ENCODE assay signal across 2 cellular contexts in the genomic region with DNA sequence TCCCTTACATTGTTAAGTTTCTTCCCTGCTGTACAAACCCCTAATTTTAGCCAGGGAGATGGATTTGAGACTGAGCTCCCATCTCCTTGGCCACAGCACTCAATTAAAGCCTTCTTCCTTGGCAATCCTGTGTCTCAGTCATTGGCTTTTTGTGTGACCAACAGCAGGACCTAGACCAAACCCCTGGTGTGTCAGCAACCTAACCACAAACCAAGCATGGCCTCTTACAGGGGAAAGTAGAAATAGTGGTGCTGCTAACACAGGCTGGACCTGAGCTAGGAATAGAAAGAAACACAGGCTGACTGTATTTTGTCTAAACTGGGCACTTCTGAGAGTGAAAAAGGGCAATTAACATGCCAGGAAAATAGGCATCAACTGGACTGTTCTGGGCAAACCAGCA.
TF ChIP-seq lines count a peak whose summit lies in the region.

No MANE protein-coding gene starts in this region.

TF ChIP-seq in IMR-90, 13 proteins besides CTCF, POLR2A, EP300 and RAD21 (continued from another document):
- TF ChIP-seq, protein P1, sequence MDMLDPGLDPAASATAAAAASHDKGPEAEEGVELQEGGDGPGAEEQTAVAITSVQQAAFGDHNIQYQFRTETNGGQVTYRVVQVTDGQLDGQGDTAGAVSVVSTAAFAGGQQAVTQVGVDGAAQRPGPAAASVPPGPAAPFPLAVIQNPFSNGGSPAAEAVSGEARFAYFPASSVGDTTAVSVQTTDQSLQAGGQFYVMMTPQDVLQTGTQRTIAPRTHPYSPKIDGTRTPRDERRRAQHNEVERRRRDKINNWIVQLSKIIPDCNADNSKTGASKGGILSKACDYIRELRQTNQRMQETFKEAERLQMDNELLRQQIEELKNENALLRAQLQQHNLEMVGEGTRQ (IDR thresholded peaks at IDR 0.05; ENCODE audit: low read depth, low read length): no peak
- TF ChIP-seq CEBPB (IDR thresholded peaks at IDR 0.05; ENCODE audit: low read depth, low read length): no peak
- no peak for TF ChIP-seq RFX5 (IDR thresholded peaks at IDR 0.05; ENCODE audit: low read depth, low read length)
- TF ChIP-seq, protein P2, sequence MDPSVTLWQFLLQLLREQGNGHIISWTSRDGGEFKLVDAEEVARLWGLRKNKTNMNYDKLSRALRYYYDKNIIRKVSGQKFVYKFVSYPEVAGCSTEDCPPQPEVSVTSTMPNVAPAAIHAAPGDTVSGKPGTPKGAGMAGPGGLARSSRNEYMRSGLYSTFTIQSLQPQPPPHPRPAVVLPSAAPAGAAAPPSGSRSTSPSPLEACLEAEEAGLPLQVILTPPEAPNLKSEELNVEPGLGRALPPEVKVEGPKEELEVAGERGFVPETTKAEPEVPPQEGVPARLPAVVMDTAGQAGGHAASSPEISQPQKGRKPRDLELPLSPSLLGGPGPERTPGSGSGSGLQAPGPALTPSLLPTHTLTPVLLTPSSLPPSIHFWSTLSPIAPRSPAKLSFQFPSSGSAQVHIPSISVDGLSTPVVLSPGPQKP (IDR thresholded peaks at IDR 0.05; ENCODE audit: borderline replicate concordance, low read depth, low read length): no peak
- no peak for TF ChIP-seq RCOR1 (IDR thresholded peaks at IDR 0.05; ENCODE audit: insufficient replicate concordance, low read length)
- no peak for TF ChIP-seq BHLHE40 (IDR thresholded peaks at IDR 0.05; ENCODE audit: low read depth, low read length)

TF ChIP-seq in WTC11, 78 proteins besides CTCF, POLR2A, EP300 and RAD21 (continued from another document):
- TF ChIP-seq NFE2L1 (CRISPR knock-in tag; IDR thresholded peaks at IDR 0.05) (no peak), NFATC4 (CRISPR knock-in tag; IDR thresholded peaks at IDR 0.05) (no peak), TEAD4 (CRISPR knock-in tag; IDR thresholded peaks at IDR 0.05) (no peak), ESRRA (CRISPR knock-in tag; IDR thresholded peaks at IDR 0.05; ENCODE audit: borderline replicate concordance) (no peak), ZNF416 (CRISPR knock-in tag; IDR thresholded peaks at IDR 0.05) (no peak), TEAD1 (CRISPR knock-in tag; IDR thresholded peaks at IDR 0.05) (no peak)
- TF ChIP-seq, protein P3, sequence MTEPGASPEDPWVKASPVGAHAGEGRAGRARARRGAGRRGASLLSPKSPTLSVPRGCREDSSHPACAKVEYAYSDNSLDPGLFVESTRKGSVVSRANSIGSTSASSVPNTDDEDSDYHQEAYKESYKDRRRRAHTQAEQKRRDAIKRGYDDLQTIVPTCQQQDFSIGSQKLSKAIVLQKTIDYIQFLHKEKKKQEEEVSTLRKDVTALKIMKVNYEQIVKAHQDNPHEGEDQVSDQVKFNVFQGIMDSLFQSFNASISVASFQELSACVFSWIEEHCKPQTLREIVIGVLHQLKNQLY (CRISPR knock-in tag; IDR thresholded peaks at IDR 0.05): no peak
- TF ChIP-seq, protein P4, sequence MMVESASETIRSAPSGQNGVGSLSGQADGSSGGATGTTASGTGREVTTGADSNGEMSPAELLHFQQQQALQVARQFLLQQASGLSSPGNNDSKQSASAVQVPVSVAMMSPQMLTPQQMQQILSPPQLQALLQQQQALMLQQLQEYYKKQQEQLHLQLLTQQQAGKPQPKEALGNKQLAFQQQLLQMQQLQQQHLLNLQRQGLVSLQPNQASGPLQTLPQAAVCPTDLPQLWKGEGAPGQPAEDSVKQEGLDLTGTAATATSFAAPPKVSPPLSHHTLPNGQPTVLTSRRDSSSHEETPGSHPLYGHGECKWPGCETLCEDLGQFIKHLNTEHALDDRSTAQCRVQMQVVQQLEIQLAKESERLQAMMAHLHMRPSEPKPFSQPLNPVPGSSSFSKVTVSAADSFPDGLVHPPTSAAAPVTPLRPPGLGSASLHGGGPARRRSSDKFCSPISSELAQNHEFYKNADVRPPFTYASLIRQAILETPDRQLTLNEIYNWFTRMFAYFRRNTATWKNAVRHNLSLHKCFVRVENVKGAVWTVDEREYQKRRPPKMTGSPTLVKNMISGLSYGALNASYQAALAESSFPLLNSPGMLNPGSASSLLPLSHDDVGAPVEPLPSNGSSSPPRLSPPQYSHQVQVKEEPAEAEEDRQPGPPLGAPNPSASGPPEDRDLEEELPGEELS (CRISPR knock-in tag; IDR thresholded peaks at IDR 0.05): no peak
